ENCODE assay signal across 1 cellular context in genomic region chr18:35624140-35624539, GRCh38.
TF ChIP-seq lines count a peak whose summit lies in the region.

No MANE protein-coding gene starts in this region.

TF ChIP-seq in SK-N-SH, 30 proteins besides CTCF, POLR2A, EP300 and RAD21 (continued from another document):
- TF ChIP-seq MAX (IDR thresholded peaks at IDR 0.05; ENCODE audit: low read depth) (no peak), RXRA (IDR thresholded peaks at IDR 0.05; ENCODE audit: borderline replicate concordance, low read depth) (no peak), PBX3 (IDR thresholded peaks at IDR 0.05) (no peak), JUND (IDR thresholded peaks at IDR 0.05) (no peak), MXI1 (IDR thresholded peaks at IDR 0.05; ENCODE audit: low read depth, low read length) (no peak)
